In genomic region chr4:5706486-5707290, GRCh38 we compare ENCODE assay signal across 17 cellular contexts. TPM values are rescaled to one million over a fixed set of nuclear protein-coding genes. Genes with fewer than 3 reads are reported as not detected.
DNase-seq lines count a peak whose midpoint lies in the region; ATAC-seq and TF ChIP-seq lines count a peak whose summit lies in the region.
"Had no signal": no experiment of that assay in that cellular context is flagged by ENCODE, and none has a peak within 500 bp of the region (broad histone marks: within the 10 kb centered on the region; RNA-seq: fewer than 3 reads in every experiment).

No MANE protein-coding gene starts in this region.

- CTCF ChIA-PET in activated CD4-positive, alpha-beta T cell treated with anti-CD3 and anti-CD28 coated beads for 36 hours (lab: Charles Lee): no interaction called here

- DNase-seq in activated CD4-positive, alpha-beta T cell treated with anti-CD3 and anti-CD28 coated beads for 36 hours: no peak
- no peak for DNase-seq in activated CD4-positive, alpha-beta T cell treated with anti-CD3 and anti-CD28 coated beads for 1 hour
- DNase-seq in fibroblast of lung (ENCODE audit: low read depth in 2 of 2) (no peak), progenitor cell of endocrine pancreas (ENCODE audit: low spot score, unreplicated experiment) (no peak), OCI-M1 (lab: John Stamatoyannopoulos, UW) (no peak)
- DNase-seq: 8988T; activated T-cell treated with anti-CD3 and anti-CD28 coated beads for 4 hours; DMS 273 treated with DMSO at 0.1 percent for 48 hours; KG1; kidney glomerular epithelial cell; stimulated activated CD4-positive, alpha-beta T cell treated with anti-CD3 and anti-CD28 coated beads, Interleukin-12 subunit alpha, Interleukin-12 subunit beta, amount 100 ng/mL, for 4 hours; WERI-Rb-1 had no signal

- H2AFZ ChIP-seq in OCI-LY3 (ENCODE audit: low read depth, low read length): no peak overlapping the region
- no peak overlapping the region for H2AFZ ChIP-seq in fibroblast of lung (ENCODE audit: low read length)
- H2AFZ ChIP-seq: neural progenitor cell had no signal

- H3K27ac ChIP-seq in OCI-LY3 (ENCODE audit: low read length): no peak overlapping the region
- no peak overlapping the region for H3K27ac ChIP-seq in fibroblast of lung (ENCODE audit: insufficient read depth, low read length)
- H3K27ac ChIP-seq: neural progenitor cell, WERI-Rb-1 had no signal

- peaks cover 33% of the 10 kb centered on the region for H3K27me3 Mint-ChIP-seq in activated CD4-positive, alpha-beta T cell treated with anti-CD3 and anti-CD28 coated beads for 36 hours
- no peaks in the 10 kb centered on the region for H3K27me3 Mint-ChIP-seq in progenitor cell of endocrine pancreas

- ATAC-seq in activated CD4-positive, alpha-beta T cell treated with anti-CD3 and anti-CD28 coated beads for 36 hours: peak; percentile 27
- ATAC-seq in HG03095 (IDR thresholded peaks at IDR 0.05; ENCODE audit: unreplicated experiment): no peak
- ATAC-seq in HG03342 (IDR thresholded peaks at IDR 0.05; ENCODE audit: unreplicated experiment): no peak

- peak overlapping the region; percentile 82 for H3K4me3 ChIP-seq in OCI-LY3 (ENCODE audit: low read length)
- H3K4me3 ChIP-seq in fibroblast of lung (replicated peaks in 1 of 4; ENCODE audit: control extremely low read depth in 1 of 4, insufficient read depth in 1 of 4, low read depth in 3 of 4, low read length in 4 of 4): peak overlapping the region in 1 of 4 experiments; percentile 88

- H3K79me2 ChIP-seq in OCI-LY3 (ENCODE audit: low read length) (peaks cover 13% of the 10 kb centered on the region), fibroblast of lung (ENCODE audit: control insufficient read depth, insufficient read depth, low read length) (peaks cover 10% of the 10 kb centered on the region)

- H4K20me1 ChIP-seq in OCI-LY3 (ENCODE audit: insufficient read depth, low read length) (peaks cover 7% of the 10 kb centered on the region), fibroblast of lung (ENCODE audit: control insufficient read depth, extremely low read depth, insufficient read depth, low read length) (no peaks in the 10 kb centered on the region)

- H3K9me3 ChIP-seq in OCI-LY3 (ENCODE audit: insufficient read depth, low read length) (no peaks in the 10 kb centered on the region), fibroblast of lung (ENCODE audit: control insufficient read depth, insufficient read depth, low read depth, low read length) (no peaks in the 10 kb centered on the region)
- H3K9me3 ChIP-seq: tibial nerve had no signal

- H3K9ac ChIP-seq in OCI-LY3 (ENCODE audit: low read length): no peak overlapping the region
- H3K9ac ChIP-seq in fibroblast of lung (ENCODE audit: insufficient read depth, low read length): no peak overlapping the region
- H3K9ac ChIP-seq: neural progenitor cell had no signal

- no peak overlapping the region for H3K27ac Mint-ChIP-seq in activated CD4-positive, alpha-beta T cell treated with anti-CD3 and anti-CD28 coated beads for 36 hours
- H3K27ac Mint-ChIP-seq in progenitor cell of endocrine pancreas: no peak overlapping the region
- H3K27ac Mint-ChIP-seq: neural progenitor cell had no signal

- TF ChIP-seq CTCF in OCI-LY3 (IDR thresholded peaks at IDR 0.05; ENCODE audit: low read depth, low read length) (no peak), fibroblast of lung (conservative IDR thresholded peaks at IDR 0.05 in 1 of 2, IDR thresholded peaks at IDR 0.05 in 1 of 2; ENCODE audit: low read depth in 1 of 2, low read length in 2 of 2) (no peak), progenitor cell of endocrine pancreas (IDR thresholded peaks at IDR 0.05; ENCODE audit: unreplicated experiment) (no peak)

- H3K27me3 ChIP-seq in OCI-LY3 (ENCODE audit: low read depth, low read length) (no peaks in the 10 kb centered on the region), fibroblast of lung (ENCODE audit: control insufficient read depth, insufficient read depth, low read length) (no peaks in the 10 kb centered on the region)
- H3K27me3 ChIP-seq: tibial nerve had no signal

- peaks cover 34% of the 10 kb centered on the region for H3K4me1 ChIP-seq in OCI-LY3 (ENCODE audit: low read length)
- H3K4me1 ChIP-seq in fibroblast of lung (ENCODE audit: control insufficient read depth, extremely low read depth, insufficient read depth, low read length): peaks cover 7% of the 10 kb centered on the region

- H3K9me3 Mint-ChIP-seq in activated CD4-positive, alpha-beta T cell treated with anti-CD3 and anti-CD28 coated beads for 36 hours (ENCODE audit: low read depth): peaks cover 8% of the 10 kb centered on the region
- peaks cover 12% of the 10 kb centered on the region for H3K9me3 Mint-ChIP-seq in progenitor cell of endocrine pancreas (ENCODE audit: low read depth)

- H3K4me3 Mint-ChIP-seq in activated CD4-positive, alpha-beta T cell treated with anti-CD3 and anti-CD28 coated beads for 36 hours: peak overlapping the region; percentile 43
- H3K4me3 Mint-ChIP-seq in progenitor cell of endocrine pancreas (ENCODE audit: low read depth): peak overlapping the region; percentile 78

- no peaks in the 10 kb centered on the region for H3K36me3 Mint-ChIP-seq in activated CD4-positive, alpha-beta T cell treated with anti-CD3 and anti-CD28 coated beads for 36 hours (ENCODE audit: low read depth)
- H3K36me3 Mint-ChIP-seq in progenitor cell of endocrine pancreas (ENCODE audit: insufficient read depth): peaks cover 28% of the 10 kb centered on the region

- peaks cover 13% of the 10 kb centered on the region for H3K4me1 Mint-ChIP-seq in activated CD4-positive, alpha-beta T cell treated with anti-CD3 and anti-CD28 coated beads for 36 hours
- H3K4me1 Mint-ChIP-seq in progenitor cell of endocrine pancreas (ENCODE audit: low read depth): peaks cover 19% of the 10 kb centered on the region

- intact Hi-C loops in activated CD4-positive, alpha-beta T cell treated with anti-CD3 and anti-CD28 coated beads for 36 hours (cut with DNase I, micrococcal nuclease): no loop called here

- H3K36me3 ChIP-seq in OCI-LY3 (replicated peaks; ENCODE audit: low read depth, low read length) (peaks cover 19% of the 10 kb centered on the region), fibroblast of lung (ENCODE audit: control insufficient read depth, insufficient read depth, low read length) (peaks cover 1% of the 10 kb centered on the region)
- H3K36me3 ChIP-seq: neural progenitor cell, WERI-Rb-1 had no signal

- H3K4me2 ChIP-seq in OCI-LY3 (ENCODE audit: low read length) (peak overlapping the region; percentile 96), fibroblast of lung (ENCODE audit: extremely low read depth, insufficient read depth, low read length) (peak overlapping the region; percentile 41)

- POLR2A ChIA-PET in activated CD4-positive, alpha-beta T cell treated with anti-CD3 and anti-CD28 coated beads for 36 hours (lab: Charles Lee): no interaction called here

RNA-seq across cellular contexts. Expression of gene EVC2, which starts 1.7 kb away (rescaled TPM):
- under 1 TPM; 0.48 to 0.65 TPM for total RNA-seq in activated CD4-positive, alpha-beta T cell treated with anti-CD3 and anti-CD28 coated beads for 36 hours
- 15.9 and 16.5 TPM in 2 replicates for total RNA-seq in fibroblast of lung
- 1.3 and 1.4 TPM in 2 replicates for polyA plus RNA-seq in fibroblast of lung
- polyA plus RNA-seq in fibroblast of lung (2012): 3.5 and 4.1 TPM in 2 replicates
- 2.5 and 7.8 TPM in 2 replicates for polyA minus RNA-seq in fibroblast of lung (ENCODE audit: low replicate concordance)
- total RNA-seq in progenitor cell of endocrine pancreas: 14.1 and 14.4 TPM in 2 replicates

RNA-seq across cellular contexts. Expression of gene EVC, which starts 4.3 kb away (rescaled TPM):
- 1 to 10 TPM in 1 of 2 experiments, under 1 TPM in 1; 0.71 to 1.5 TPM for total RNA-seq in activated CD4-positive, alpha-beta T cell treated with anti-CD3 and anti-CD28 coated beads for 36 hours
- 24.4 and 39.0 TPM in 2 replicates for total RNA-seq in fibroblast of lung
- 4.9 and 6.1 TPM in 2 replicates for polyA plus RNA-seq in fibroblast of lung
- polyA plus RNA-seq in fibroblast of lung (2012): 10.2 and 13.0 TPM in 2 replicates
- 21.1 and 22.1 TPM in 2 replicates for polyA minus RNA-seq in fibroblast of lung (ENCODE audit: low replicate concordance)
- 30.2 and 33.3 TPM in 2 replicates for total RNA-seq in progenitor cell of endocrine pancreas

Comparison
In these comparisons a context has a peak if more than half of its experiments do, and no peak if none do; other contexts are left out.
1. RNA of gene EVC, which starts 4.3 kb away (total RNA-seq): 24.4 to 39.0 TPM in fibroblast of lung and 30.2 to 33.3 TPM in progenitor cell of endocrine pancreas; 0.71 to 1.5 TPM in activated CD4-positive, alpha-beta T cell treated with anti-CD3 and anti-CD28 coated beads for 36 hours; every median in the first group is over 10 times any median in the second.